In genomic region chr2:46506131-46506706, GRCh38 we compare ENCODE assay signal across 2 cellular contexts.
TF ChIP-seq lines count a peak whose summit lies in the region.

No MANE protein-coding gene starts in this region.

TF ChIP-seq in WTC11, 78 proteins besides CTCF, POLR2A, EP300 and RAD21:
- TF ChIP-seq JUN (CRISPR knock-in tag; IDR thresholded peaks at IDR 0.05) (no peak), ZNF423 (CRISPR knock-in tag; IDR thresholded peaks at IDR 0.05) (peak; percentile 82)

TF ChIP-seq in HepG2, 621 proteins besides CTCF, POLR2A, EP300 and RAD21:
- TF ChIP-seq THAP8 (CRISPR knock-in tag; IDR thresholded peaks at IDR 0.05; ENCODE audit: borderline replicate concordance) (no peak), ZNF264 (CRISPR knock-in tag; IDR thresholded peaks at IDR 0.05) (no peak), UBTF (CRISPR knock-in tag; IDR thresholded peaks at IDR 0.05) (no peak), TIGD3 (CRISPR knock-in tag; IDR thresholded peaks at IDR 0.05; ENCODE audit: borderline replicate concordance) (no peak), RNF2 (conservative IDR thresholded peaks at IDR 0.05; ENCODE audit: low read depth) (no peak)
